In genomic region chr1:109099871-109100757, GRCh38 we compare ENCODE assay signal across 1 cellular context.
TF ChIP-seq lines count a peak whose summit lies in the region.

No MANE protein-coding gene starts in this region.

TF ChIP-seq in GM12878, 131 proteins besides CTCF, POLR2A, EP300 and RAD21 (continued from another document and continues in another):
- TF ChIP-seq ZNF592 (IDR thresholded peaks at IDR 0.05) (no peak), NR2C1 (IDR thresholded peaks at IDR 0.05) (peak; percentile 44; the same call in 1 of the 2 replicates), ZBED1 (IDR thresholded peaks at IDR 0.05; ENCODE audit: borderline replicate concordance) (peak; percentile 80), FOXM1 (IDR thresholded peaks at IDR 0.05; ENCODE audit: low read depth, low read length) (no peak; the same call in 1 of the 2 replicates), ESRRA (IDR thresholded peaks at IDR 0.05; ENCODE audit: low read length) (no peak; the same call in 1 of the 2 replicates), NBN (IDR thresholded peaks at IDR 0.05) (peak; percentile 91), ZZZ3 (IDR thresholded peaks at IDR 0.05; ENCODE audit: control insufficient read depth, insufficient read length, low read depth) (no peak), KAT2A (conservative IDR thresholded peaks at IDR 0.05; ENCODE audit: control insufficient read depth, low read depth, low read length) (no peak), HSF1 (IDR thresholded peaks at IDR 0.05; ENCODE audit: low read depth, low read length) (0 out of 2 replicates have a peak, but pooled peaks have one; percentile 16), ZBTB33 (IDR thresholded peaks at IDR 0.05) (0 out of 2 replicates have a peak, but pooled peaks have one; percentile 15), EGR1 (IDR thresholded peaks at IDR 0.05; ENCODE audit: borderline replicate concordance in 1 of 2, low read depth in 2 of 2, low read length in 2 of 2) (peak in 1 of 2 experiments; percentile 97; a peak in 2 of 3 replicates), FOXK2 (IDR thresholded peaks at IDR 0.05) (peak; percentile 46; the same call in 1 of the 2 replicates), NFIC (IDR thresholded peaks at IDR 0.05; ENCODE audit: low read depth, low read length) (0 out of 2 replicates have a peak, but pooled peaks have one; percentile 15), BCL3 (IDR thresholded peaks at IDR 0.05; ENCODE audit: borderline replicate concordance, insufficient read depth, low read depth, low read length, poor library complexity, severe bottlenecking) (no peak), TCF3 (IDR thresholded peaks at IDR 0.05; ENCODE audit: borderline replicate concordance, insufficient read depth, low read depth, low read length) (peak; percentile 93), CEBPZ (IDR thresholded peaks at IDR 0.05; ENCODE audit: low read depth, low read length) (no peak), SP1 (IDR thresholded peaks at IDR 0.05; ENCODE audit: low read depth, low read length) (peak; percentile 72), SMARCA5 (IDR thresholded peaks at IDR 0.05) (peak; percentile 47; the same call in 1 of the 2 replicates), ETV6 (conservative IDR thresholded peaks at IDR 0.05 in 1 of 2, IDR thresholded peaks at IDR 0.05 in 1 of 2; ENCODE audit: borderline replicate concordance in 1 of 2, low read depth in 1 of 2) (peak in 1 of 2 experiments; percentile 36; a peak in 1 of 4 replicates), PML (IDR thresholded peaks at IDR 0.05; ENCODE audit: low read length) (peak; percentile 99), RELA (IDR thresholded peaks at IDR 0.05; ENCODE audit: borderline replicate concordance, partially characterized antibody) (peak; percentile 70), MLLT1 (IDR thresholded peaks at IDR 0.05) (peak; percentile 60), YBX1 (IDR thresholded peaks at IDR 0.05) (no peak), RBBP5 (conservative IDR thresholded peaks at IDR 0.05) (no peak), TBL1XR1 (IDR thresholded peaks at IDR 0.05; ENCODE audit: low read depth, low read length) (peak; percentile 63; the same call in 1 of the 2 replicates), WRNIP1 (IDR thresholded peaks at IDR 0.05; ENCODE audit: borderline replicate concordance, low read depth, low read length) (no peak), CBX3 (IDR thresholded peaks at IDR 0.05; ENCODE audit: borderline replicate concordance, low read depth) (no peak), MTA2 (IDR thresholded peaks at IDR 0.05; ENCODE audit: low read depth) (peak; percentile 26; the same call in 1 of the 2 replicates), PKNOX1 (IDR thresholded peaks at IDR 0.05) (peak; percentile 5; the same call in 1 of the 2 replicates), SMC3 (IDR thresholded peaks at IDR 0.05; ENCODE audit: borderline replicate concordance, low read length) (peak; percentile 42), ZBTB11 (CRISPR knock-in tag; IDR thresholded peaks at IDR 0.05) (no peak), ASH2L (IDR thresholded peaks at IDR 0.05; ENCODE audit: borderline replicate concordance, low read depth) (no peak; the same call in 1 of the 2 replicates), TCF12 (IDR thresholded peaks at IDR 0.05; ENCODE audit: low read depth, low read length) (peak; percentile 81; the same call in 1 of the 2 replicates), E4F1 (IDR thresholded peaks at IDR 0.05; ENCODE audit: borderline replicate concordance, partially characterized antibody) (peak; percentile 76)
